Comparison of ENCODE assay signal across 18 cellular contexts in the genomic region with DNA sequence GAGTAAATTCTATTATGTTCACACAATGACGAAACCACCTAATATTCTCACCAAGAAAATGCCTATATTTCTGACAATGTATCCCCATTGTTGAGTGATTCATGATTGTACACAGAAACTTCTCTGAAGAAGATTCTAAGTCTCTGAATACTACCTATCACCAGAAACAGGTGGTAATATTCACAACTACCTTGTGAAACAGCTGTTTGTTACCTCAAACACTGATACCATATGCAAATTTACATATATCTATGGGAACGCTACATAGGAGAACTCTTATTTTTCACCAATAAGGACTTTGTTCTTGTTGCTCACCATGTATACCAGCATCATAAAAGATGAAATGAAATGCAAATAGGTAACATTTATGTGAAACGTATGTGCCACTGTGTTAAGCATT.
"Had no signal": no experiment of that assay in that cellular context is flagged by ENCODE, and none has a peak within 500 bp of the region (broad histone marks: within the 10 kb centered on the region; RNA-seq: fewer than 3 reads in every experiment).

No MANE protein-coding gene starts in this region.

- H3K4me1 Mint-ChIP-seq: naive thymus-derived CD4-positive, alpha-beta T cell had no signal

- H3K4me3 ChIP-seq: esophagus muscularis mucosa, gastrocnemius medialis, heart right ventricle, psoas muscle, right lobe of liver, skin epidermis, thyroid gland had no signal

- H3K27me3 ChIP-seq: esophagus muscularis mucosa, gastrocnemius medialis, heart right ventricle, right lobe of liver, thyroid gland had no signal

- H3K27ac ChIP-seq: epithelial cell of prostate, esophagus muscularis mucosa, gastrocnemius medialis, heart right ventricle, psoas muscle, right lobe of liver, thyroid gland had no signal

- DNase-seq: effector memory CD4-positive, alpha-beta T cell; gastrocnemius medialis; heart right ventricle; hypothalamus; kidney glomerular epithelial cell; mesendoderm; naive thymus-derived CD4-positive, alpha-beta T cell; nephron progenitor cell; psoas muscle; retina; right lobe of liver; stimulated activated CD4-positive, alpha-beta T cell treated with anti-CD3 and anti-CD28 coated beads, Interleukin-2, amount 100 ng/mL, for 48 hours; stimulated activated naive CD4-positive, alpha-beta T cell treated with Interleukin-2 at 50 U/mL for 16 hours; thyroid gland had no signal

- H3K9me3 Mint-ChIP-seq: type B pancreatic cell had no signal

- H3K27ac Mint-ChIP-seq: naive thymus-derived CD4-positive, alpha-beta T cell; nephron progenitor cell; type B pancreatic cell had no signal

- ATAC-seq: gastrocnemius medialis; heart right ventricle; naive thymus-derived CD4-positive, alpha-beta T cell; psoas muscle; right lobe of liver had no signal

- H3K27me3 Mint-ChIP-seq: naive thymus-derived CD4-positive, alpha-beta T cell; type B pancreatic cell had no signal

- H3K9me3 ChIP-seq: esophagus muscularis mucosa, gastrocnemius medialis, psoas muscle, right lobe of liver, thyroid gland had no signal

- H3K4me1 ChIP-seq: esophagus muscularis mucosa, gastrocnemius medialis, psoas muscle, right lobe of liver, thyroid gland had no signal

- H3K36me3 ChIP-seq: esophagus muscularis mucosa, gastrocnemius medialis, heart right ventricle, right lobe of liver, thyroid gland had no signal

- H3K4me3 Mint-ChIP-seq: naive thymus-derived CD4-positive, alpha-beta T cell; nephron progenitor cell; type B pancreatic cell had no signal

- H3K36me3 Mint-ChIP-seq: naive thymus-derived CD4-positive, alpha-beta T cell; type B pancreatic cell had no signal
